ENCODE assay signal across 8 cellular contexts in the genomic region with DNA sequence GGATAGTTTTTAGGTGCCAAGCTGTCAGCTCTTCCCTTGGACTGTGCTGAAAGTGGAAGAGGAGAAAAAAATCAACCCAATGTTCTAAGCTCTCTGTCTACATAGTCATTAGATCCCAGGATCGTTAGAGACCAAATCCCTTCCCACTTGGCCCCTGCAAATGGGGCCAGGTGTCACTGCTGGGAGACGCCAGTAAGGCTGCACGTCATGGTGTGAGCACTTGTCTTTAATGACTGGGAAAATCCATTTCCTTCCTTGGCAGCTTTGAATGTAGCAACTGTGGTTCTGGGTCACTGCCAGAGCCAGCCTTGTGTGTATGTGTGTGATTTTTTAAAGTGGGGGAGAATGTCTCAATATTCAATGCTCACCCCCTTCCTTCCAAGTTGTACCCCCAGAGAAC. TPM values are rescaled to one million over a fixed set of nuclear protein-coding genes. Genes with fewer than 3 reads are reported as not detected.
DNase-seq lines count a peak whose midpoint lies in the region; ATAC-seq and TF ChIP-seq lines count a peak whose summit lies in the region.

No MANE protein-coding gene starts in this region.

- H3K36me3 Mint-ChIP-seq in activated naive CD4-positive, alpha-beta T cell treated with anti-CD3 and anti-CD28 coated beads, Interleukin-2, amount 50 U/mL, for 24 hours = peaks cover 15% of the 10 kb centered on the region
- H3K36me3 Mint-ChIP-seq in osteocyte (ENCODE audit: unreplicated experiment) = peaks cover 24% of the 10 kb centered on the region

- no peak for ATAC-seq in HG02970 (IDR thresholded peaks at IDR 0.05; ENCODE audit: low FRiP score, unreplicated experiment)

- no peak for TF ChIP-seq CTCF in osteocyte (IDR thresholded peaks at IDR 0.05)

- H3K27ac Mint-ChIP-seq in activated naive CD4-positive, alpha-beta T cell treated with anti-CD3 and anti-CD28 coated beads, Interleukin-2, amount 50 U/mL, for 24 hours = peak overlapping the region; percentile 56
- H3K27ac Mint-ChIP-seq in osteocyte (ENCODE audit: unreplicated experiment) = no peak overlapping the region

- H3K9me3 Mint-ChIP-seq in activated naive CD4-positive, alpha-beta T cell treated with anti-CD3 and anti-CD28 coated beads, Interleukin-2, amount 50 U/mL, for 24 hours = no peaks in the 10 kb centered on the region
- no peaks in the 10 kb centered on the region for H3K9me3 Mint-ChIP-seq in osteocyte (ENCODE audit: unreplicated experiment)

- H3K4me1 Mint-ChIP-seq in activated naive CD4-positive, alpha-beta T cell treated with anti-CD3 and anti-CD28 coated beads, Interleukin-2, amount 50 U/mL, for 24 hours = peaks cover 93% of the 10 kb centered on the region
- peaks cover 3% of the 10 kb centered on the region for H3K4me1 Mint-ChIP-seq in osteocyte (ENCODE audit: unreplicated experiment)

- DNase-seq in NCI-H748 (lab: John Stamatoyannopoulos, UW; ENCODE audit: unreplicated experiment) (peak; percentile 32), NCI-H748 treated with DMSO at 0.1 percent for 48 hours (lab: John Stamatoyannopoulos, UW) (no peak), M059J (ENCODE audit: low read depth) (peak; percentile 71), pons (ENCODE audit: low spot score) (peak; percentile 42), GDM1 (lab: John Stamatoyannopoulos, UW) (no peak), osteocyte (ENCODE audit: extremely low spot score, unreplicated experiment) (no peak)

- H3K27me3 Mint-ChIP-seq in activated naive CD4-positive, alpha-beta T cell treated with anti-CD3 and anti-CD28 coated beads, Interleukin-2, amount 50 U/mL, for 24 hours = no peaks in the 10 kb centered on the region
- H3K27me3 Mint-ChIP-seq in osteocyte (ENCODE audit: unreplicated experiment) = peaks cover 34% of the 10 kb centered on the region

- H3K4me3 Mint-ChIP-seq in activated naive CD4-positive, alpha-beta T cell treated with anti-CD3 and anti-CD28 coated beads, Interleukin-2, amount 50 U/mL, for 24 hours = peak overlapping the region; percentile 79
- H3K4me3 Mint-ChIP-seq in osteocyte (ENCODE audit: unreplicated experiment) = no peak overlapping the region

RNA-seq across cellular contexts. Expression of gene MAN1C1, which starts 59.9 kb away (rescaled TPM):
- 3.3 and 4.4 TPM in 2 replicates for total RNA-seq in M059J (2014; rRNA removed; shearing (Covaris generic))
- total RNA-seq in osteocyte = 64.7 and 73.3 TPM in 2 replicates

Comparison
In these comparisons a context has a peak if more than half of its experiments do, and no peak if none do; other contexts are left out.
1. DNase-seq: peak in NCI-H748 (single experiment), M059J (single experiment) and pons (single experiment); none in NCI-H748 treated with DMSO at 0.1 percent for 48 hours (single experiment), GDM1 (single experiment) and osteocyte (single experiment).
2. RNA of gene MAN1C1, which starts 59.9 kb away (total RNA-seq): 64.7 to 73.3 TPM in osteocyte; 3.3 to 4.4 TPM in M059J; every median in the first group is over 10 times any median in the second.